ENCODE assay signal across 8 cellular contexts in genomic region chr14:86035882-86036281, GRCh38.
A peak's percentile ranks its signal among the peaks of the same experiment; 100 is the strongest.
DNase-seq lines count a peak whose midpoint lies in the region; ATAC-seq and TF ChIP-seq lines count a peak whose summit lies in the region.

No MANE protein-coding gene starts in this region.

- TF ChIP-seq CTCF in DOHH2 (IDR thresholded peaks at IDR 0.05; ENCODE audit: low read depth, low read length, poor library complexity, severe bottlenecking) (peak; percentile 43), fibroblast of pulmonary artery (IDR thresholded peaks at IDR 0.05; ENCODE audit: low read length, missing control alignments) (peak; percentile 60)

- H3F3A ChIP-seq in DOHH2 (ENCODE audit: control insufficient read depth, insufficient read depth), result no peaks in the 10 kb centered on the region

- DNase-seq in KBM-7 (peak; percentile 37), fibroblast of pulmonary artery (ENCODE audit: low read depth) (peak; percentile 27), NCI-H146 (lab: John Stamatoyannopoulos, UW) (no peak), DMS79 (lab: John Stamatoyannopoulos, UW) (no peak), nucleus accumbens (lab: John Stamatoyannopoulos, UW) (no peak), NCI-H774 (lab: John Stamatoyannopoulos, UW) (no peak)

- no peaks in the 10 kb centered on the region for H3K9me3 ChIP-seq in DOHH2 (ENCODE audit: control insufficient read depth, insufficient read depth, low read length)

- H3K4me2 ChIP-seq in DOHH2 (ENCODE audit: low read length), result no peak overlapping the region

- H3K36me3 ChIP-seq in DOHH2 (ENCODE audit: control insufficient read depth, low read length), result no peaks in the 10 kb centered on the region

- H3K4me1 ChIP-seq in DOHH2 (ENCODE audit: control insufficient read depth, low read length), result no peaks in the 10 kb centered on the region

- H3K79me2 ChIP-seq in DOHH2 (ENCODE audit: control insufficient read depth, low read length), result no peaks in the 10 kb centered on the region

- no peaks in the 10 kb centered on the region for H3K9me2 ChIP-seq in DOHH2 (replicated peaks; ENCODE audit: control insufficient read depth, low read length)

- H3K4me3 ChIP-seq in DOHH2 (ENCODE audit: low read length) (no peak overlapping the region), fibroblast of pulmonary artery (replicated peaks; ENCODE audit: low read depth, low read length) (no peak overlapping the region)

- in situ Hi-C loops in KBM-7 (cut with MboI; ENCODE audit: low pct_unique_long_range_greater_than_20kb, low sequenced_read_pairs), result no loop called here

- H3K27ac ChIP-seq in DOHH2 (ENCODE audit: low read depth, low read length), result no peak overlapping the region

- H3K27me3 ChIP-seq in DOHH2 (ENCODE audit: control insufficient read depth, low read length), result no peaks in the 10 kb centered on the region

- H4K20me1 ChIP-seq in DOHH2 (ENCODE audit: control insufficient read depth, insufficient read depth, low read depth, low read length), result no peaks in the 10 kb centered on the region

- ATAC-seq in GM21423 (IDR thresholded peaks at IDR 0.05; ENCODE audit: unreplicated experiment), result peak; percentile 65

Comparison
In these comparisons a context has a peak if more than half of its experiments do, and no peak if none do; other contexts are left out.
1. DNase-seq: peak in KBM-7 (single experiment) and fibroblast of pulmonary artery (single experiment); none in NCI-H146 (single experiment), DMS79 (single experiment), nucleus accumbens (0 of 56) and NCI-H774 (single experiment).